8 cellular contexts compared by ENCODE assay signal in genomic region chr11:9265211-9266131, GRCh38. TPM values are rescaled to one million over a fixed set of nuclear protein-coding genes. Genes with fewer than 3 reads are reported as not detected.
DNase-seq lines count a peak whose midpoint lies in the region; ATAC-seq and TF ChIP-seq lines count a peak whose summit lies in the region.

Gene DENND5A (minus strand): TSS chr11:9265350. CDS start chr11:9265069, 281 bp downstream.

- TF ChIP-seq CTCF in KMS-11 (conservative IDR thresholded peaks at IDR 0.05; ENCODE audit: low read depth, low read length) (no peak), RWPE1 (conservative IDR thresholded peaks at IDR 0.05; ENCODE audit: low read depth) (no peak), fibroblast of villous mesenchyme (IDR thresholded peaks at IDR 0.05; ENCODE audit: insufficient read depth, low read depth, low read length) (no peak), nephron (IDR thresholded peaks at IDR 0.05; ENCODE audit: unreplicated experiment in 3 of 3) (no peak)

- peak; percentile 27 for ATAC-seq in GM19395 (IDR thresholded peaks at IDR 0.05; ENCODE audit: unreplicated experiment)

- H3K27me3 ChIP-seq in KMS-11 (ENCODE audit: insufficient read depth, low read depth), result peaks cover 32% of the 10 kb centered on the region

- peak within 1 kb of the TSS; percentile 59 for H2AFZ ChIP-seq in KMS-11 (ENCODE audit: low read depth)

- H3K36me3 Mint-ChIP-seq in nephron (ENCODE audit: low read depth), result no peaks in the 10 kb centered on the region

- H3K27ac Mint-ChIP-seq in nephron, result peak within 1 kb of the TSS; percentile 93 to 98 (median 97)

- H3K9me3 Mint-ChIP-seq in nephron, result no peaks in the 10 kb centered on the region

- H3K4me1 Mint-ChIP-seq in nephron, result peaks cover 51% of the 10 kb centered on the region

- CTCF ChIA-PET in RWPE1 (lab: Yijun Ruan, JAX), result interaction anchor here (0.6 to 0.9 kb wide), 3 partner anchors 391 to 812 kb away, joined by 3 to 5 read pairs (median 3); no protein-coding TSS in a partner anchor

- H3K4me2 ChIP-seq in KMS-11, result peak within 1 kb of the TSS; percentile 98

- POLR2A ChIA-PET in RWPE1 (lab: Yijun Ruan, JAX; ENCODE audit: low non-redundant PET), result interaction anchor here (0.6 kb wide), 1 partner anchor 120 kb away, joined by 4 read pairs; no protein-coding TSS in a partner anchor

- no peaks in the 10 kb centered on the region for H3K27me3 Mint-ChIP-seq in nephron (ENCODE audit: low read depth)

- peak; percentile 56 to 58 for DNase-seq in AML-193 (lab: John Stamatoyannopoulos, UW)
- peak; percentile 96 for DNase-seq in RWPE1 (ENCODE audit: low spot score)
- DNase-seq in activated gamma-delta T cell treated with Interleukin-2 at 50 U/mL for 16 hours, result peak; percentile 41
- DNase-seq in fibroblast of villous mesenchyme (ENCODE audit: low read depth), result peak; percentile 89
- peak; percentile 55 to 95 (median 84) for DNase-seq in substantia nigra (lab: John Stamatoyannopoulos, UW)

- H4K20me1 ChIP-seq in KMS-11 (ENCODE audit: insufficient read depth), result no peaks in the 10 kb centered on the region

- H3K27ac ChIP-seq in KMS-11 (no peak within 1 kb of the TSS), RWPE1 (peak within 1 kb of the TSS; percentile 86), substantia nigra (ENCODE audit: low read depth, low read length, poor library complexity, severe bottlenecking) (peak within 1 kb of the TSS; percentile 93)

- H3K4me3 ChIP-seq in KMS-11 (IDR thresholded peaks at IDR 0.05; ENCODE audit: insufficient read depth, low read depth, low read length), result no peak within 1 kb of the TSS
- H3K4me3 ChIP-seq in fibroblast of villous mesenchyme (ENCODE audit: low read depth, low read length), result peak within 1 kb of the TSS; percentile 84

- H3K4me1 ChIP-seq in KMS-11 (ENCODE audit: low read depth, poor library complexity, severe bottlenecking), result peaks cover 27% of the 10 kb centered on the region

- no peaks in the 10 kb centered on the region for H3K79me2 ChIP-seq in KMS-11 (ENCODE audit: insufficient read depth, low read depth)

- H3K9ac ChIP-seq in KMS-11, result peak within 1 kb of the TSS; percentile 35; the same call in 1 of the 2 replicates

- H3K4me3 Mint-ChIP-seq in nephron, result peak within 1 kb of the TSS; percentile 87 to 96 (median 93)

- H3K36me3 ChIP-seq in KMS-11 (ENCODE audit: insufficient read depth), result no peaks in the 10 kb centered on the region

RNA-seq across cellular contexts. Expression of gene DENND5A, which starts in this region (rescaled TPM):
- total RNA-seq in fibroblast of villous mesenchyme, result 152 and 158 TPM in 2 replicates

Comparison
In these comparisons a context has a peak if more than half of its experiments do, and no peak if none do; other contexts are left out.
1. DNase-seq: peak in every context shown above with its lines; median percentile 96 in RWPE1; 89 in fibroblast of villous mesenchyme; 84 in substantia nigra; 57 in AML-193; 41 in activated gamma-delta T cell treated with Interleukin-2 at 50 U/mL for 16 hours.